Comparison of ENCODE assay signal across 8 cellular contexts in genomic region chr1:157136133-157136532, GRCh38. TPM values are rescaled to one million over a fixed set of nuclear protein-coding genes. Genes with fewer than 3 reads are reported as not detected.
DNase-seq lines count a peak whose midpoint lies in the region; ATAC-seq and TF ChIP-seq lines count a peak whose summit lies in the region.

No MANE protein-coding gene starts in this region.

- H3K27ac ChIP-seq in OCI-LY3 (ENCODE audit: low read length) (no peak overlapping the region), endodermal cell (ENCODE audit: low read depth, low read length) (no peak overlapping the region), dorsolateral prefrontal cortex (no peak overlapping the region), gastroesophageal sphincter (no peak overlapping the region)

- DNase-seq in ELR (ENCODE audit: low read depth) (peak; percentile 24), endodermal cell (peak; percentile 69), renal cortical epithelial cell (ENCODE audit: low read depth) (peak; percentile 25), NCI-H345 treated with DMSO at 0.1 percent for 48 hours (lab: John Stamatoyannopoulos, UW; ENCODE audit: unreplicated experiment) (no peak), dorsolateral prefrontal cortex (no peak)

- H3K9ac ChIP-seq in OCI-LY3 (ENCODE audit: low read length): peak overlapping the region; percentile 82
- H3K9ac ChIP-seq in endodermal cell (ENCODE audit: extremely low read depth, low read length, poor library complexity, severe bottlenecking): peak overlapping the region; percentile 88

- no peak overlapping the region for H2AFZ ChIP-seq in OCI-LY3 (ENCODE audit: low read depth, low read length)

- peaks cover 23% of the 10 kb centered on the region for H4K20me1 ChIP-seq in OCI-LY3 (ENCODE audit: insufficient read depth, low read length)

- peak overlapping the region; percentile 90 for H3K4me3 Mint-ChIP-seq in endodermal cell

- H3K27me3 Mint-ChIP-seq in endodermal cell (ENCODE audit: insufficient read depth): no peaks in the 10 kb centered on the region

- TF ChIP-seq POLR2A in gastroesophageal sphincter (IDR thresholded peaks at IDR 0.05): no peak

- H3K36me3 Mint-ChIP-seq in endodermal cell (ENCODE audit: low read depth): peaks cover 38% of the 10 kb centered on the region

- H3K4me1 ChIP-seq in OCI-LY3 (ENCODE audit: low read length): peaks cover 37% of the 10 kb centered on the region
- peaks cover 38% of the 10 kb centered on the region for H3K4me1 ChIP-seq in endodermal cell (ENCODE audit: control insufficient read depth, insufficient read depth, low read length)
- H3K4me1 ChIP-seq in gastroesophageal sphincter: peaks cover 3 to 34% (median 11%) of the 10 kb centered on the region in 3 donors

- no peaks in the 10 kb centered on the region for H3K9me3 ChIP-seq in OCI-LY3 (ENCODE audit: insufficient read depth, low read length)
- no peaks in the 10 kb centered on the region for H3K9me3 ChIP-seq in endodermal cell (ENCODE audit: control insufficient read depth, low read length)
- no peaks in the 10 kb centered on the region for H3K9me3 ChIP-seq in gastroesophageal sphincter

- no peak for ATAC-seq in HG03439 (IDR thresholded peaks at IDR 0.05; ENCODE audit: unreplicated experiment)
- no peak for ATAC-seq in gastroesophageal sphincter

- TF ChIP-seq EP300 in gastroesophageal sphincter (IDR thresholded peaks at IDR 0.05): no peak

- 66 to 91% methylated on average over 3 to 4 of the region's 4 CpGs for WGBS in endodermal cell (ENCODE audit: insufficient coverage in 1 of 2, insufficient read length in 1 of 2), 2 experiments
- WGBS in gastroesophageal sphincter (ENCODE audit: low coverage in 1 of 2), 2 donors: 39 to 50% methylated on average over 4 of the region's 4 CpGs

- 0 out of 2 replicates have a peak, but pooled peaks have one; percentile 5 for TF ChIP-seq CTCF in OCI-LY3 (IDR thresholded peaks at IDR 0.05; ENCODE audit: low read depth, low read length)
- peak; percentile 74 for TF ChIP-seq CTCF in endodermal cell (conservative IDR thresholded peaks at IDR 0.05)
- TF ChIP-seq CTCF in dorsolateral prefrontal cortex (IDR thresholded peaks at IDR 0.05 in 54 of 56, conservative IDR thresholded peaks at IDR 0.05 in 2 of 56; ENCODE audit: low read depth in 1 of 56, partially characterized antibody in 56 of 56): no peak
- TF ChIP-seq CTCF in gastroesophageal sphincter (IDR thresholded peaks at IDR 0.05): no peak

- no peaks in the 10 kb centered on the region for H3K27me3 ChIP-seq in OCI-LY3 (ENCODE audit: low read depth, low read length)
- H3K27me3 ChIP-seq in endodermal cell (ENCODE audit: control insufficient read depth, insufficient read depth, low read length, poor library complexity, severe bottlenecking): no peaks in the 10 kb centered on the region
- no peaks in the 10 kb centered on the region for H3K27me3 ChIP-seq in dorsolateral prefrontal cortex
- no peaks in the 10 kb centered on the region for H3K27me3 ChIP-seq in gastroesophageal sphincter

- H3K36me3 ChIP-seq in OCI-LY3 (replicated peaks; ENCODE audit: low read depth, low read length) (peaks cover 49% of the 10 kb centered on the region), endodermal cell (ENCODE audit: control insufficient read depth, insufficient read depth, low read length) (peaks cover 46% of the 10 kb centered on the region), gastroesophageal sphincter (peaks cover 7 to 49% of the 10 kb centered on the region in 2 donors)

- peak overlapping the region; percentile 89 for H3K4me2 ChIP-seq in OCI-LY3 (ENCODE audit: low read length)

- intact Hi-C loops in dorsolateral prefrontal cortex (cut with DNase I): no loop called here

- H3K27ac Mint-ChIP-seq in endodermal cell: peak overlapping the region; percentile 6

- H3K4me1 Mint-ChIP-seq in endodermal cell: peaks cover 78% of the 10 kb centered on the region

- peak overlapping the region; percentile 91 for H3K4me3 ChIP-seq in OCI-LY3 (ENCODE audit: low read length)
- peak overlapping the region; percentile 97 for H3K4me3 ChIP-seq in endodermal cell (ENCODE audit: low read length)
- peak overlapping the region in 16 of 59 donors; percentile 7 to 99 (median 97) for H3K4me3 ChIP-seq in dorsolateral prefrontal cortex
- H3K4me3 ChIP-seq in gastroesophageal sphincter: no peak overlapping the region

- peaks cover 61% of the 10 kb centered on the region for H3K79me2 ChIP-seq in OCI-LY3 (ENCODE audit: low read length)

- no peaks in the 10 kb centered on the region for H3K9me3 Mint-ChIP-seq in endodermal cell

RNA-seq across cellular contexts. Expression of gene ETV3, which starts 2.1 kb away (rescaled TPM):
- total RNA-seq in endodermal cell (10 to 100 TPM; 26.9 to 40.6 TPM), renal cortical epithelial cell (10.9 and 15.6 TPM in 2 replicates), dorsolateral prefrontal cortex (10 to 100 TPM; 14.8 to 41.5 (median 21.3) TPM), gastroesophageal sphincter (10 to 100 TPM; 17.7 to 27.3 (median 20.5) TPM)
- 18.1 TPM for polyA plus RNA-seq in endodermal cell (2013, experiment 1 of 2)
- 17.5 TPM for polyA plus RNA-seq in endodermal cell (2013, experiment 2 of 2)

RNA-seq across cellular contexts. Expression of gene ETV3L, which starts 36.5 kb away (rescaled TPM):
- under 1 TPM in 1 of 2 donors, not detected in 1; 0.26 TPM for total RNA-seq in endodermal cell
- polyA plus RNA-seq in endodermal cell (2013, experiment 1 of 2): 0.36 TPM
- 0.12 TPM for polyA plus RNA-seq in endodermal cell (2013, experiment 2 of 2)
- not detected in 2 replicates for total RNA-seq in renal cortical epithelial cell
- total RNA-seq in dorsolateral prefrontal cortex: under 1 TPM in 66 of 120 experiments, not detected in 54; 0.23 to 0.99 (median 0.51) TPM
- not detected for total RNA-seq in gastroesophageal sphincter

Comparison
In these comparisons a context has a peak if more than half of its experiments do, and no peak if none do; other contexts are left out.
1. DNase-seq: peak in ELR (single experiment), endodermal cell (single experiment) and renal cortical epithelial cell (single experiment); none in NCI-H345 treated with DMSO at 0.1 percent for 48 hours (single experiment) and dorsolateral prefrontal cortex (0 of 10).
2. H3K4me3 ChIP-seq: peak in OCI-LY3 (single experiment) and endodermal cell (single experiment); none in gastroesophageal sphincter (0 of 2).
3. CTCF ChIP-seq: peak in OCI-LY3 (single experiment) and endodermal cell (single experiment); none in dorsolateral prefrontal cortex (0 of 56) and gastroesophageal sphincter (0 of 4).